In the genomic region with DNA sequence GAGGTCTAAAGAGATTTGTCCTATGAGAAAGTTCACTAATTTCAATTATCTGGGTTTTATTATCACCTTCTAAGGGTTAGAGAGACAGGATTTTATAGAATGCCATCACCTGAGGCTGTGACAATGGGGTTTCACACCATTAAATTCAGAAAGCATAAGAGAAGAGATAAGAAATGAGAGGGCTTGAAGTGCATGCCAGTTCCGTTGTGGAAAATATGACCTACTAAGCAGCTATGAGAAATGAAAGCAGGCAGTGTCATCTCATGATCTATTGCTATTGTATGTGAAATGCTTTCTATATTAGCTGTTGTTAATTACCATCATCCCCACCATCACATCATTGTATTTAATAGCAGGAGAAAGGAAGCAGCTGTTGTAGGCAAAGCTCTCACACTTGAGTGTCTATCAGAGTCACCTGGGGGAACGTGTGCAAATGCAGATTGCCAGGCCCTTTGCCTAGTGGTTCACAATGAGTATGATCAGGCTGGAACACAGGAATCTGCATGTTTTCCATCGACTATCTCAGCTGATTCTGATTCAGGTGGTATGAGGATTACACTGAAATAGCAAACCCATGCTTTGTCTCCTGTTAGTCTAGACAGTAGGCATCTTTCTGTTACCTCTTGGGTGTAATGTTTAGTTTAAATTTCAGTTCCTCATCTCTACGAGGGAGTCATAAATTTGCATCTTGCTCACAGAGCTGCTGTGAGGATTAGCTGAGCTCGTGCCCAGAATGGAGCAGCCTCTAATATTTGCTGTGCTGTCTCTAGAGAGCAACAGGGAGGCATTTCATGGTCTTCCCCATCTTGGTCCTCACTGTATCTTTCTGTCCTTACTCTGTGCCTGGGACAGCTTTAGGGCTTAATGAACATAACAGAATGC, we compare ENCODE assay signal across 19 cellular contexts.
DNase-seq lines count a peak whose midpoint lies in the region; ATAC-seq and TF ChIP-seq lines count a peak whose summit lies in the region.
"Had no signal": no experiment of that assay in that cellular context is flagged by ENCODE, and none has a peak within 500 bp of the region (broad histone marks: within the 10 kb centered on the region; RNA-seq: fewer than 3 reads in every experiment).

No MANE protein-coding gene starts in this region.

- TF ChIP-seq CTCF in uterus (IDR thresholded peaks at IDR 0.05): no peak

- CTCF ChIA-PET in activated CD4-positive, alpha-beta T cell treated with anti-CD3 and anti-CD28 coated beads for 36 hours (lab: Charles Lee): no interaction called here

- H3K27ac ChIP-seq in uterus: no peak overlapping the region
- H3K27ac ChIP-seq: breast epithelium had no signal

- H3K27me3 Mint-ChIP-seq in activated CD4-positive, alpha-beta T cell treated with anti-CD3 and anti-CD28 coated beads for 36 hours: no peaks in the 10 kb centered on the region
- peaks cover 0 to 6% of the 10 kb centered on the region in 2 donors for H3K27me3 Mint-ChIP-seq in stimulated activated naive B cell treated with anti-CD40 and anti-IgM and Interleukin-4, amounts not matched to agents 10 μg/mL and 1 μg/mL and 100 μg/mL, for 72 hours

- TF ChIP-seq POLR2A in uterus (IDR thresholded peaks at IDR 0.05): no peak

- no peak overlapping the region for H3K4me3 Mint-ChIP-seq in activated CD4-positive, alpha-beta T cell treated with anti-CD3 and anti-CD28 coated beads for 36 hours
- H3K4me3 Mint-ChIP-seq in stimulated activated naive B cell treated with anti-CD40 and anti-IgM and Interleukin-4, amounts not matched to agents 10 μg/mL and 1 μg/mL and 100 μg/mL, for 72 hours: no peak overlapping the region
- H3K4me3 Mint-ChIP-seq: activated naive CD4-positive, alpha-beta T cell treated with anti-CD3 and anti-CD28 coated beads for 36 hours had no signal

- no peaks in the 10 kb centered on the region for H3K36me3 Mint-ChIP-seq in activated CD4-positive, alpha-beta T cell treated with anti-CD3 and anti-CD28 coated beads for 36 hours (ENCODE audit: low read depth)
- no peaks in the 10 kb centered on the region for H3K36me3 Mint-ChIP-seq in stimulated activated naive B cell treated with anti-CD40 and anti-IgM and Interleukin-4, amounts not matched to agents 10 μg/mL and 1 μg/mL and 100 μg/mL, for 72 hours

- H3K4me1 ChIP-seq in uterus: no peaks in the 10 kb centered on the region
- H3K4me1 ChIP-seq: breast epithelium had no signal

- H3K36me3 ChIP-seq in uterus: no peaks in the 10 kb centered on the region
- H3K36me3 ChIP-seq: breast epithelium had no signal

- intact Hi-C loops in activated CD4-positive, alpha-beta T cell treated with anti-CD3 and anti-CD28 coated beads for 36 hours (cut with DNase I, micrococcal nuclease): no loop called here
- intact Hi-C loops in uterus (cut with DNase I; ENCODE audit: low total_unique reads): no loop called here

- no peak overlapping the region for H3K4me3 ChIP-seq in uterus
- H3K4me3 ChIP-seq: breast epithelium had no signal

- no peak overlapping the region for H3K27ac Mint-ChIP-seq in activated CD4-positive, alpha-beta T cell treated with anti-CD3 and anti-CD28 coated beads for 36 hours
- no peak overlapping the region for H3K27ac Mint-ChIP-seq in stimulated activated naive B cell treated with anti-CD40 and anti-IgM and Interleukin-4, amounts not matched to agents 10 μg/mL and 1 μg/mL and 100 μg/mL, for 72 hours
- H3K27ac Mint-ChIP-seq: activated naive CD4-positive, alpha-beta T cell treated with anti-CD3 and anti-CD28 coated beads for 36 hours had no signal

- H3K9me3 Mint-ChIP-seq in activated CD4-positive, alpha-beta T cell treated with anti-CD3 and anti-CD28 coated beads for 36 hours (ENCODE audit: low read depth): no peaks in the 10 kb centered on the region
- peaks cover 0 to 2% of the 10 kb centered on the region in 2 donors for H3K9me3 Mint-ChIP-seq in stimulated activated naive B cell treated with anti-CD40 and anti-IgM and Interleukin-4, amounts not matched to agents 10 μg/mL and 1 μg/mL and 100 μg/mL, for 72 hours
- H3K9me3 Mint-ChIP-seq: activated naive CD4-positive, alpha-beta T cell treated with anti-CD3 and anti-CD28 coated beads for 36 hours had no signal

- peak; percentile 30 for ATAC-seq in activated CD4-positive, alpha-beta T cell treated with anti-CD3 and anti-CD28 coated beads for 36 hours
- ATAC-seq in HG02610 (IDR thresholded peaks at IDR 0.05; ENCODE audit: unreplicated experiment): peak; percentile 40
- peak; percentile 90 to 92 for ATAC-seq in stimulated activated naive B cell treated with anti-CD40 and anti-IgM and Interleukin-4, amounts not matched to agents 10 μg/mL and 1 μg/mL and 100 μg/mL, for 72 hours (replicated peaks)

- no peaks in the 10 kb centered on the region for H3K4me1 Mint-ChIP-seq in activated CD4-positive, alpha-beta T cell treated with anti-CD3 and anti-CD28 coated beads for 36 hours
- peaks cover 0 to 7% of the 10 kb centered on the region in 2 donors for H3K4me1 Mint-ChIP-seq in stimulated activated naive B cell treated with anti-CD40 and anti-IgM and Interleukin-4, amounts not matched to agents 10 μg/mL and 1 μg/mL and 100 μg/mL, for 72 hours

- no peaks in the 10 kb centered on the region for H3K9me3 ChIP-seq in uterus
- H3K9me3 ChIP-seq: breast epithelium had no signal

- no peaks in the 10 kb centered on the region for H3K27me3 ChIP-seq in uterus
- H3K27me3 ChIP-seq: breast epithelium had no signal

- no peak for DNase-seq in activated CD4-positive, alpha-beta T cell treated with anti-CD3 and anti-CD28 coated beads for 36 hours
- no peak for DNase-seq in activated CD4-positive, alpha-beta T cell treated with anti-CD3 and anti-CD28 coated beads for 4 hours
- DNase-seq in NCI-H69 (lab: John Stamatoyannopoulos, UW) (peak; percentile 47), NCI-H2107 treated with DMSO at 0.1 percent for 48 hours (lab: John Stamatoyannopoulos, UW; ENCODE audit: unreplicated experiment) (no peak), uterus (no peak), amygdala (lab: John Stamatoyannopoulos, UW) (no peak)
- DNase-seq in stimulated activated naive B cell treated with anti-CD40 and anti-IgM and Interleukin-4, amounts not matched to agents 10 μg/mL and 1 μg/mL and 100 μg/mL, for 72 hours: no peak
- DNase-seq: activated CD4-positive, alpha-beta T cell treated with anti-CD3 and anti-CD28 coated beads, Interleukin-2, amount 50 U/mL, for 48 hours; activated naive CD4-positive, alpha-beta T cell treated with anti-CD3 and anti-CD28 coated beads for 36 hours; foreskin fibroblast; GF-D8; HCEC 1CT; IMR-90; NCI-H146; NCI-H524 treated with DMSO at 0.1 percent for 48 hours; stimulated activated CD4-positive, alpha-beta T cell treated with anti-CD3 and anti-CD28 coated beads, Interleukin-12 subunit alpha, Interleukin-12 subunit beta, amount 100 ng/mL, for 4 hours; T-helper 9 cell had no signal

- POLR2A ChIA-PET in activated CD4-positive, alpha-beta T cell treated with anti-CD3 and anti-CD28 coated beads for 36 hours (lab: Charles Lee): no interaction called here

Comparison
In these comparisons a context has a peak if more than half of its experiments do, and no peak if none do; other contexts are left out.
1. ATAC-seq: peak in every context shown above with its lines; median percentile 91 in stimulated activated naive B cell treated with anti-CD40 and anti-IgM and Interleukin-4, amounts not matched to agents 10 μg/mL and 1 μg/mL and 100 μg/mL, for 72 hours; 40 in HG02610; 30 in activated CD4-positive, alpha-beta T cell treated with anti-CD3 and anti-CD28 coated beads for 36 hours.